Comparison of ENCODE assay signal across 26 cellular contexts in genomic region chr22:44879301-44879680, GRCh38.
"Had no signal": no experiment of that assay in that cellular context is flagged by ENCODE, and none has a peak within 500 bp of the region (broad histone marks: within the 10 kb centered on the region; RNA-seq: fewer than 3 reads in every experiment).

No MANE protein-coding gene starts in this region.

- H3K9me3 Mint-ChIP-seq: activated CD4-positive, alpha-beta memory T cell treated with anti-CD3 and anti-CD28 coated beads, Interleukin-2, amount 10 ng/mL, durations not matched to agents 7 days and 5 days; activated T-helper 17 cell treated with anti-CD3 and anti-CD28 coated beads, Interleukin-2, amount 50 U/mL, for 72 hours; natural killer cell; stimulated activated naive CD8-positive, alpha-beta T cell treated with anti-CD3 and anti-CD28 coated beads, Interleukin-15, Interleukin-2, amounts not matched to agents 100 ng/mL and 50 ng/mL, for 24 hours; T-helper 2 cell treated with Interferon-gamma antibody and Interleukin-4, amounts not matched to agents 5 μg/mL and 100 μg/mL, for 36 hours had no signal

- H3K27me3 ChIP-seq: colonic mucosa, dorsolateral prefrontal cortex, gastroesophageal sphincter, thyroid gland had no signal

- H3K4me1 Mint-ChIP-seq: activated CD4-positive, alpha-beta memory T cell treated with anti-CD3 and anti-CD28 coated beads, Interleukin-2, amount 10 ng/mL, durations not matched to agents 7 days and 5 days; activated T-helper 17 cell treated with anti-CD3 and anti-CD28 coated beads, Interleukin-2, amount 50 U/mL, for 72 hours; central memory CD8-positive, alpha-beta T cell; natural killer cell had no signal

- H3K27ac ChIP-seq: colonic mucosa, dorsolateral prefrontal cortex, gastroesophageal sphincter, lower lobe of right lung, thyroid gland had no signal

- H3K4me3 Mint-ChIP-seq: activated CD4-positive, alpha-beta memory T cell treated with anti-CD3 and anti-CD28 coated beads, Interleukin-2, amount 10 ng/mL, durations not matched to agents 7 days and 5 days; activated naive CD8-positive, alpha-beta T cell; activated T-cell treated with anti-CD3 and anti-CD28 coated beads, Interleukin-2, amount 50 U/mL, for 4 hours; activated T-helper 17 cell treated with anti-CD3 and anti-CD28 coated beads, Interleukin-2, amount 50 U/mL, for 72 hours; central memory CD8-positive, alpha-beta T cell; natural killer cell; stimulated activated naive CD8-positive, alpha-beta T cell treated with anti-CD3 and anti-CD28 coated beads, Interleukin-15, Interleukin-2, amounts not matched to agents 100 ng/mL and 50 ng/mL, for 24 hours; T-helper 2 cell treated with Interferon-gamma antibody and Interleukin-4, amounts not matched to agents 5 μg/mL and 100 μg/mL, for 36 hours had no signal

- FAIRE-seq: bronchial epithelial cell had no signal

- H3K27me3 Mint-ChIP-seq: activated CD4-positive, alpha-beta memory T cell treated with anti-CD3 and anti-CD28 coated beads, Interleukin-2, amount 10 ng/mL, durations not matched to agents 7 days and 5 days; activated naive CD8-positive, alpha-beta T cell; stimulated activated naive CD8-positive, alpha-beta T cell treated with anti-CD3 and anti-CD28 coated beads, Interleukin-15, Interleukin-2, amounts not matched to agents 100 ng/mL and 50 ng/mL, for 24 hours had no signal

- ATAC-seq: activated T-cell treated with anti-CD3 and anti-CD28 coated beads, Interleukin-2, amount 50 U/mL, for 4 hours; activated T-helper 17 cell treated with anti-CD3 and anti-CD28 coated beads, Interleukin-2, amount 50 U/mL, for 72 hours; gastroesophageal sphincter; natural killer cell; right cardiac atrium had no signal

- H3K9me3 ChIP-seq: colonic mucosa, lower lobe of right lung, thyroid gland had no signal

- H3K4me3 ChIP-seq: colonic mucosa, dorsolateral prefrontal cortex, gastroesophageal sphincter, lower lobe of right lung, thyroid gland had no signal

- DNase-seq: activated CD4-positive, alpha-beta memory T cell treated with anti-CD3 and anti-CD28 coated beads, Interleukin-2, amount 10 ng/mL, durations not matched to agents 7 days and 5 days; activated CD4-positive, alpha-beta T cell treated with anti-CD3 and anti-CD28 coated beads for 48 hours; activated naive CD4-positive, alpha-beta T cell; activated T-cell treated with anti-CD3 and anti-CD28 coated beads, Interleukin-2, amount 50 U/mL, for 4 hours; anterior cingulate cortex; colonic mucosa; effector memory CD4-positive, alpha-beta T cell; erythroblast; hippocampal formation; lower lobe of right lung; mesenchymal stem cell; natural killer cell; right cardiac atrium; stimulated activated CD4-positive, alpha-beta T cell treated with anti-CD3 and anti-CD28 coated beads, Interleukin-12 subunit alpha, Interleukin-12 subunit beta, amount 100 ng/mL, for 4 hours; stimulated activated CD4-positive, alpha-beta T cell treated with anti-CD3 and anti-CD28 coated beads, Interleukin-4, amount 100 ng/mL, for 1 hour; substantia nigra; T-helper 1 cell; thyroid gland had no signal

- H3K27ac Mint-ChIP-seq: activated CD4-positive, alpha-beta memory T cell treated with anti-CD3 and anti-CD28 coated beads, Interleukin-2, amount 10 ng/mL, durations not matched to agents 7 days and 5 days; activated naive CD8-positive, alpha-beta T cell; activated T-helper 17 cell treated with anti-CD3 and anti-CD28 coated beads, Interleukin-2, amount 50 U/mL, for 72 hours; natural killer cell; stimulated activated naive CD8-positive, alpha-beta T cell treated with anti-CD3 and anti-CD28 coated beads, Interleukin-15, Interleukin-2, amounts not matched to agents 100 ng/mL and 50 ng/mL, for 24 hours; T-helper 2 cell treated with Interferon-gamma antibody and Interleukin-4, amounts not matched to agents 5 μg/mL and 100 μg/mL, for 36 hours had no signal

- H3K36me3 Mint-ChIP-seq: activated naive CD8-positive, alpha-beta T cell; natural killer cell had no signal

- H3K36me3 ChIP-seq: colonic mucosa, lower lobe of right lung, thyroid gland had no signal

- H3K4me1 ChIP-seq: colonic mucosa, gastroesophageal sphincter, lower lobe of right lung, thyroid gland had no signal
